Comparison of ENCODE assay signal across 13 cellular contexts in the genomic region with DNA sequence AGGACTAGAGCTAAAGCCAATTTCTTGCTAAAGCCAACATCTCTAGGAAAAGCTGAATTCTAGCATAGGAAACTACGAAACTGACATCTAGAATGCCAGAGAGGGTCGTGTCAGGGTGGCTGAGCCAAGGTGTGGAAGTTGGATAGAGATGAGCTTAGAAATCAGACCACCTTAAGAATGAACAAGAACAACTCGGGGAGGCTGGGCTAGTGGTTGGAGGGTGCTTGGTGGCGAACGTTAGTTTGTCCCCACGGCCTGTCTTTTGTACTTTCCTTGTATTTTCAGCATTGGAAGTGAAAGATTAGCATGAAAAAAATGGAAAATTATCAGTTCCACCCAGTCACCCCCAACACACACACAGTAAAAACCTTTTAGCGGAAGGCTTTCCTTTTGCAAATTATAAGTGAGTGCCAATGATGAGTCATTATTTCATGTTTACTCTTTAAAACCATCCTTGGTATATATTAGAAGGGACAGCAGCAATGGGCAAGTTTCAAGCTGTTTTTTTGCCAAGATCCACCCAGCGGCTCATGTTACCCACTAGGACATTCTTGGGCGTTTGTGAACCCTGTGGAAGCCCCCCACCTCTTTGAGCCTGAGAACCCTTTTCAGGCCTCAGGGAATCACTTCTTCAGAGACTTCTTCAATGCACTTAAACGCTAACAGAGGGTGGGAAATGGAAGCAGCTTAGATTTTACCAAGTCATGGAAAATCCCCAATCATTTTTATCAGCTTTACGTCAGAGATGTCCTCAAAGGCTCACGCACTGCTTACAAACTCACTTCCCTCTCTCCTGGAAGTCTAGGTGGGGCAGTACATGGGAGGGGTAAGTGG. TPM values are rescaled to one million over a fixed set of nuclear protein-coding genes. Genes with fewer than 3 reads are reported as not detected.
DNase-seq lines count a peak whose midpoint lies in the region; ATAC-seq and TF ChIP-seq lines count a peak whose summit lies in the region.
"Had no signal": no experiment of that assay in that cellular context is flagged by ENCODE, and none has a peak within 500 bp of the region (broad histone marks: within the 10 kb centered on the region; RNA-seq: fewer than 3 reads in every experiment).

No MANE protein-coding gene starts in this region.

- H3K27ac ChIP-seq in IMR-90 (ENCODE audit: insufficient read depth, low read length) (peak overlapping the region; percentile 41; the same call in 1 of the 2 replicates), body of pancreas (peak overlapping the region in 1 of 4 donors; percentile 6), lower lobe of right lung (peak overlapping the region; percentile 51), stomach (peak overlapping the region in 2 of 5 donors; percentile 23 to 43)
- H3K27ac ChIP-seq: pancreas had no signal

- in situ Hi-C loops in IMR-90 (cut with MboI; ENCODE audit: low sequenced_read_pairs) = no loop called here

- no peak overlapping the region; the same call in 1 of the 2 replicates for H2BK20ac ChIP-seq in IMR-90 (ENCODE audit: low read depth, low read length)

- no peak for TF ChIP-seq EP300 in stomach (IDR thresholded peaks at IDR 0.05)

- H4K91ac ChIP-seq in IMR-90 (ENCODE audit: insufficient read depth, low read depth, low read length) = 0 out of 2 replicates have a peak overlapping the region, but pooled peaks have one; percentile 1

- TF ChIP-seq CTCF in AG09319 (IDR thresholded peaks at IDR 0.05; ENCODE audit: low read depth, low read length) (no peak), IMR-90 (conservative IDR thresholded peaks at IDR 0.05; ENCODE audit: low read depth, low read length) (no peak), body of pancreas (IDR thresholded peaks at IDR 0.05) (no peak), lower lobe of right lung (IDR thresholded peaks at IDR 0.05) (no peak), stomach (IDR thresholded peaks at IDR 0.05) (no peak)

- intact Hi-C loops in IMR-90 (cut with micrococcal nuclease) = no loop called here
- intact Hi-C loops in body of pancreas (cut with DNase I) = no loop called here
- intact Hi-C loops in lower lobe of right lung (cut with DNase I) = no loop called here
- intact Hi-C loops in cardiac septum (cut with DNase I) = no loop called here
- intact Hi-C loops in stomach (cut with DNase I; ENCODE audit: low total_unique reads) = no loop called here

- H2BK120ac ChIP-seq in IMR-90 (ENCODE audit: low read depth, low read length) = no peak overlapping the region; the same call in 1 of the 2 replicates

- H3K27me3 Mint-ChIP-seq in activated CD4-positive, alpha-beta memory T cell treated with anti-CD3 and anti-CD28 coated beads, Interleukin-2, amount 10 ng/mL, durations not matched to agents 7 days and 5 days = peaks cover 1% of the 10 kb centered on the region
- peaks cover 14 to 23% of the 10 kb centered on the region in 2 donors for H3K27me3 Mint-ChIP-seq in effector memory CD8-positive, alpha-beta T cell

- no peaks in the 10 kb centered on the region for H4K20me1 ChIP-seq in IMR-90 (ENCODE audit: insufficient read depth, low read length)

- H3K4me3 ChIP-seq in IMR-90 (ENCODE audit: insufficient read depth, low read depth, low read length) = no peak overlapping the region
- no peak overlapping the region for H3K4me3 ChIP-seq in body of pancreas
- H3K4me3 ChIP-seq in lower lobe of right lung = no peak overlapping the region
- no peak overlapping the region for H3K4me3 ChIP-seq in stomach
- H3K4me3 ChIP-seq: pancreas had no signal

- TF ChIP-seq POLR2A in IMR-90 (IDR thresholded peaks at IDR 0.05; ENCODE audit: low read depth, low read length) = no peak
- TF ChIP-seq POLR2A in body of pancreas (IDR thresholded peaks at IDR 0.05) = no peak
- TF ChIP-seq POLR2A in stomach (IDR thresholded peaks at IDR 0.05) = no peak

- BruUV-seq in IMR-90 (replicated peaks; lab: Mats Ljungman, UMichigan) = no TSS peak

- POLR2A ChIA-PET in IMR-90 (lab: Charles Lee; ENCODE audit: unreplicated experiment) = no interaction called here
- POLR2A ChIA-PET in activated CD4-positive, alpha-beta memory T cell treated with anti-CD3 and anti-CD28 coated beads, Interleukin-2, amount 10 ng/mL, durations not matched to agents 7 days and 5 days (lab: Charles Lee) = no interaction called here

- H4K5ac ChIP-seq in IMR-90 (ENCODE audit: low read depth, low read length) = no peak overlapping the region

- no peaks in the 10 kb centered on the region for H3K36me3 Mint-ChIP-seq in activated CD4-positive, alpha-beta memory T cell treated with anti-CD3 and anti-CD28 coated beads, Interleukin-2, amount 10 ng/mL, durations not matched to agents 7 days and 5 days (ENCODE audit: low read depth)
- H3K36me3 Mint-ChIP-seq in effector memory CD8-positive, alpha-beta T cell (ENCODE audit: insufficient read depth) = no peaks in the 10 kb centered on the region

- H3K4me2 ChIP-seq in IMR-90 (ENCODE audit: low read depth, low read length) = peak overlapping the region; percentile 84

- H2AFZ ChIP-seq in IMR-90 (replicated peaks; ENCODE audit: low read length, poor library complexity) = no peak overlapping the region

- H3K27me3 ChIP-seq in IMR-90 (ENCODE audit: control insufficient read depth, insufficient read depth, low read length) = no peaks in the 10 kb centered on the region; the same call in 1 of the 2 replicates
- no peaks in the 10 kb centered on the region for H3K27me3 ChIP-seq in body of pancreas
- H3K27me3 ChIP-seq in lower lobe of right lung (ENCODE audit: low read depth) = no peaks in the 10 kb centered on the region
- no peaks in the 10 kb centered on the region for H3K27me3 ChIP-seq in stomach
- H3K27me3 ChIP-seq: pancreas had no signal

- peaks cover 4% of the 10 kb centered on the region; the same call in 1 of the 2 replicates for H3K4me1 ChIP-seq in IMR-90 (ENCODE audit: control insufficient read depth, insufficient read depth, low read length)
- peaks cover 13% of the 10 kb centered on the region for H3K4me1 ChIP-seq in body of pancreas
- H3K4me1 ChIP-seq in lower lobe of right lung = peaks cover 4% of the 10 kb centered on the region
- peaks cover 0 to 15% (median 0%) of the 10 kb centered on the region in 4 donors for H3K4me1 ChIP-seq in stomach
- H3K4me1 ChIP-seq: pancreas had no signal

- H3K79me1 ChIP-seq in IMR-90 (ENCODE audit: low read depth in 1 of 2, low read length in 2 of 2) = no peaks in the 10 kb centered on the region

- dilution Hi-C loops in IMR-90 (cut with HindIII; ENCODE audit: low sequenced_read_pairs, unreplicated experiment) = no loop called here

- CTCF ChIA-PET in IMR-90 (lab: Yijun Ruan, JAX) = interaction anchor here (0.5 kb wide), 1 partner anchor 631 kb away, joined by 3 read pairs; no protein-coding TSS in a partner anchor
- CTCF ChIA-PET in activated CD4-positive, alpha-beta memory T cell treated with anti-CD3 and anti-CD28 coated beads, Interleukin-2, amount 10 ng/mL, durations not matched to agents 7 days and 5 days (lab: Charles Lee) = no interaction called here

- H3K9ac ChIP-seq in IMR-90 (ENCODE audit: low read depth, low read length) = no peak overlapping the region

- no peak overlapping the region for H3K14ac ChIP-seq in IMR-90 (replicated peaks; ENCODE audit: low read depth, low read length)

- no peaks in the 10 kb centered on the region for H3K4me1 Mint-ChIP-seq in activated CD4-positive, alpha-beta memory T cell treated with anti-CD3 and anti-CD28 coated beads, Interleukin-2, amount 10 ng/mL, durations not matched to agents 7 days and 5 days
- H3K4me1 Mint-ChIP-seq in effector memory CD8-positive, alpha-beta T cell (ENCODE audit: low read depth in 2 of 2) = no peaks in the 10 kb centered on the region

- TF ChIP-seq RAD21 in IMR-90 (IDR thresholded peaks at IDR 0.05; ENCODE audit: low read length) = no peak

- ATAC-seq in IMR-90 (ENCODE audit: low read depth) (peak; percentile 89), body of pancreas (peak; percentile 42), lower lobe of right lung (peak; percentile 35 to 65)
- no peak for ATAC-seq in effector memory CD8-positive, alpha-beta T cell (replicated peaks)
- ATAC-seq: activated T-cell treated with anti-CD3 and anti-CD28 coated beads, Interleukin-2, amount 50 U/mL, for 72 hours had no signal

- H3K4me3 Mint-ChIP-seq in activated CD4-positive, alpha-beta memory T cell treated with anti-CD3 and anti-CD28 coated beads, Interleukin-2, amount 10 ng/mL, durations not matched to agents 7 days and 5 days = no peak overlapping the region
- no peak overlapping the region for H3K4me3 Mint-ChIP-seq in effector memory CD8-positive, alpha-beta T cell
- H3K4me3 Mint-ChIP-seq: activated T-cell treated with anti-CD3 and anti-CD28 coated beads, Interleukin-2, amount 50 U/mL, for 72 hours had no signal

- no peaks in the 10 kb centered on the region for H3K9me1 ChIP-seq in IMR-90 (ENCODE audit: insufficient read depth, low read length)

- no peaks in the 10 kb centered on the region for H3K9me3 ChIP-seq in IMR-90 (ENCODE audit: control insufficient read depth, insufficient read depth, low read length)
- H3K9me3 ChIP-seq in body of pancreas = no peaks in the 10 kb centered on the region
- no peaks in the 10 kb centered on the region for H3K9me3 ChIP-seq in lower lobe of right lung
- H3K9me3 ChIP-seq in stomach = no peaks in the 10 kb centered on the region
- H3K9me3 ChIP-seq: pancreas had no signal

- H2AK5ac ChIP-seq in IMR-90 (ENCODE audit: low read depth, low read length) = no peak overlapping the region

- DNase-seq in AG09319 (ENCODE audit: extremely low read depth, low read depth) = peak; percentile 38
- peak; percentile 70 for DNase-seq in IMR-90
- DNase-seq in body of pancreas = no peak
- no peak for DNase-seq in lower lobe of right lung
- no peak for DNase-seq in activated CD4-positive, alpha-beta memory T cell treated with anti-CD3 and anti-CD28 coated beads, Interleukin-2, amount 10 ng/mL, durations not matched to agents 7 days and 5 days
- no peak for DNase-seq in cardiac septum (ENCODE audit: low spot score)
- no peak for DNase-seq in effector memory CD8-positive, alpha-beta T cell
- no peak for DNase-seq in stomach
- DNase-seq: activated T-cell treated with anti-CD3 and anti-CD28 coated beads, Interleukin-2, amount 50 U/mL, for 72 hours; NCI-H1105 had no signal

- no peak overlapping the region for H3K56ac ChIP-seq in IMR-90 (ENCODE audit: extremely low read depth, insufficient read depth, low read length)

- no peak overlapping the region for H3K27ac Mint-ChIP-seq in activated CD4-positive, alpha-beta memory T cell treated with anti-CD3 and anti-CD28 coated beads, Interleukin-2, amount 10 ng/mL, durations not matched to agents 7 days and 5 days
- H3K27ac Mint-ChIP-seq in effector memory CD8-positive, alpha-beta T cell = no peak overlapping the region
- H3K27ac Mint-ChIP-seq: activated T-cell treated with anti-CD3 and anti-CD28 coated beads, Interleukin-2, amount 50 U/mL, for 72 hours had no signal

- WGBS in IMR-90 (ENCODE audit: extremely low coverage in 2 of 2, insufficient read length in 1 of 2), 2 experiments = no CpG with 5 or more reads among the region's 12 CpGs
- WGBS in body of pancreas, 2 donors = 69 to 71% methylated on average over 12 of the region's 12 CpGs
- WGBS in stomach, 5 donors = 32 to 49% (median 39%) methylated on average over 10 to 12 of the region's 12 CpGs

- H3K18ac ChIP-seq in IMR-90 (ENCODE audit: low read depth, low read length) = no peak overlapping the region

- no peak overlapping the region for H3K23ac ChIP-seq in IMR-90 (ENCODE audit: low read depth, low read length)

- no peak overlapping the region for H2AK9ac ChIP-seq in IMR-90 (replicated peaks; ENCODE audit: low read depth, low read length, poor library complexity)

- H3K4ac ChIP-seq in IMR-90 (ENCODE audit: low read depth, low read length) = no peak overlapping the region

- no peaks in the 10 kb centered on the region for H3K36me3 ChIP-seq in IMR-90 (ENCODE audit: control insufficient read depth, insufficient read depth, low read length)
- no peaks in the 10 kb centered on the region for H3K36me3 ChIP-seq in body of pancreas (replicated peaks in 1 of 2; ENCODE audit: insufficient read depth in 1 of 2, low read depth in 2 of 2)
- H3K36me3 ChIP-seq in lower lobe of right lung = no peaks in the 10 kb centered on the region
- H3K36me3 ChIP-seq in stomach = no peaks in the 10 kb centered on the region
- H3K36me3 ChIP-seq: pancreas had no signal

- H3K9me3 Mint-ChIP-seq in activated CD4-positive, alpha-beta memory T cell treated with anti-CD3 and anti-CD28 coated beads, Interleukin-2, amount 10 ng/mL, durations not matched to agents 7 days and 5 days = no peaks in the 10 kb centered on the region
- no peaks in the 10 kb centered on the region for H3K9me3 Mint-ChIP-seq in effector memory CD8-positive, alpha-beta T cell
- H3K9me3 Mint-ChIP-seq: activated T-cell treated with anti-CD3 and anti-CD28 coated beads, Interleukin-2, amount 50 U/mL, for 72 hours had no signal

- no peak overlapping the region for H2BK5ac ChIP-seq in IMR-90 (ENCODE audit: low read depth, low read length, poor library complexity, severe bottlenecking)

- H4K8ac ChIP-seq in IMR-90 (ENCODE audit: low read depth in 2 of 2, low read length in 2 of 2) = no peak overlapping the region

- H2BK15ac ChIP-seq in IMR-90 (ENCODE audit: low read depth, low read length) = no peak overlapping the region

RNA-seq across cellular contexts. Expression of a gene that starts 4.9 kb away (rescaled TPM):
- total RNA-seq in IMR-90 (2012; rRNA removed) (not detected in 2 replicates), body of pancreas (under 1 TPM in 1 of 2 donors, not detected in 1; 0.78 TPM), lower lobe of right lung (0.71 TPM), cardiac septum (0.19 TPM), stomach (1 to 10 TPM in 1 of 5 donors, not detected in 4; 1.3 TPM)
- polyA plus RNA-seq in IMR-90 (2012; rRNA removed) (not detected in 2 replicates), stomach (under 1 TPM; 0.08 to 0.31 (median 0.12) TPM)
- polyA plus RNA-seq in IMR-90 (2012; cell fraction: cytosol; rRNA removed) = not detected in 2 replicates
- polyA plus RNA-seq in IMR-90 (2012; cell fraction: nucleus; rRNA removed; ENCODE audit: low replicate concordance) = not detected in 2 replicates
- not detected for total RNA-seq in activated CD4-positive, alpha-beta memory T cell treated with anti-CD3 and anti-CD28 coated beads, Interleukin-2, amount 10 ng/mL, durations not matched to agents 7 days and 5 days
- total RNA-seq: glomerular endothelial cell had no signal
- polyA plus RNA-seq: liver had no signal

RNA-seq across cellular contexts. Expression of a gene that starts 30.7 kb away (rescaled TPM):
- total RNA-seq in IMR-90 (2012; rRNA removed) (not detected in 2 replicates), body of pancreas (not detected), lower lobe of right lung (3.9 TPM), cardiac septum (not detected), stomach (not detected)
- polyA plus RNA-seq in IMR-90 (2012; rRNA removed) (not detected in 2 replicates), stomach (not detected)
- not detected in 2 replicates for polyA plus RNA-seq in IMR-90 (2012; cell fraction: cytosol; rRNA removed)
- polyA plus RNA-seq in IMR-90 (2012; cell fraction: nucleus; rRNA removed; ENCODE audit: low replicate concordance) = not detected in 2 replicates
- not detected for total RNA-seq in activated CD4-positive, alpha-beta memory T cell treated with anti-CD3 and anti-CD28 coated beads, Interleukin-2, amount 10 ng/mL, durations not matched to agents 7 days and 5 days
- total RNA-seq: activated T-cell treated with anti-CD3 and anti-CD28 coated beads, Interleukin-2, amount 50 U/mL, for 72 hours; glomerular endothelial cell; liver; pancreas had no signal
- polyA plus RNA-seq: liver, pancreas had no signal

Comparison
In these comparisons a context has a peak if more than half of its experiments do, and no peak if none do; other contexts are left out.
1. DNase-seq: peak in AG09319 (single experiment) and IMR-90 (single experiment); none in body of pancreas (0 of 4), lower lobe of right lung (single experiment), activated CD4-positive, alpha-beta memory T cell treated with anti-CD3 and anti-CD28 coated beads, Interleukin-2, amount 10 ng/mL, durations not matched to agents 7 days and 5 days (single experiment), cardiac septum (single experiment), effector memory CD8-positive, alpha-beta T cell (0 of 3) and stomach (single experiment).